8 cellular contexts compared by ENCODE assay signal in the genomic region with DNA sequence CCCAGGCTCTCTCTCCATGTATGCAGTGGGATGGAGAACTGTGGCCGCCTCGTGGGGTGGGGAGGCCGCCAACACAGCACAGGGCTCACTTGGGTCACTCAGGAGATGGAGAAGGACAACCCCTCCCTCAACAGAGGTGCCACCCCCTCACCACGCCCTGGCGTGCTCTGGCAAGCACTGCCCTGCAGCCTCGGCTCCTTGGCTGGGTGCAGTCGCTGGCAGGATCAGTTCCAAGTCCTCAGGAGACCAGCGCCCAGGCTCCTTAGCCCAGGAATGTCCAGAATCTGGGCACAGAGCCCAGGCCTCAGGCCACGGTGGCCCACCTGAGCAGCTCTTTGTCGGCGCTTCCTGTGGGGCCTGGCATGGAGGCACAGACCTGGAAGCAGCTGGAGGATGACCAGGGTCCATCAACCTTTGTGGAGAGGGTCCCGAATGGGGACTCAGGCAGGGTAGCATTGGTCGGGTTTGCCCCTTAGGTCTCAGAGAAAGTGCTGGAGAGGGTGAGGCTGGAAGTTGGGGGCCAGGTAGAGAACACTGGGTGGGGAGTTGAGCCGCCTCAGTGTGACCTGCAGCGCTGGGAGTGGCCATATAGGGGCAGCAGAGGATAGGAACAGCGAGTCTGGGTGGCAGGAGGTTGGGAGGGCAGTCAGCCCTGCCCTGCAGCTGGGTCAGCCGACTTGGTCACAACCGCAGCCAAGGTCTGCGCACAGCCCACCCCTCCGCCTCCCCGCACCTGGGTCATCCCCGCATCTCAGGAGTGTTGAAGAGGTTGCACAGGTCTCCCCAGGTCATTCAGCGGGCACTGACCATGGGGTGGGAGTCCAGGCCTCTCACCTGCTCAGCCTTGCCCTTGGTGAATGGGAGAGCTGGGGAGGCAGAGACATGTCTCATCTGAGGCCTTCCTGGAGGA. TPM values are rescaled to one million over a fixed set of nuclear protein-coding genes. Genes with fewer than 3 reads are reported as not detected.
DNase-seq lines count a peak whose midpoint lies in the region; TF ChIP-seq lines count a peak whose summit lies in the region.

No MANE protein-coding gene starts in this region.

- no peaks in the 10 kb centered on the region for H3K36me3 Mint-ChIP-seq in activated naive CD8-positive, alpha-beta T cell treated with anti-CD3 and anti-CD28 coated beads for 36 hours

- H3K9me3 ChIP-seq in left ventricle myocardium inferior (replicated peaks) = no peaks in the 10 kb centered on the region

- H3K27ac Mint-ChIP-seq in activated naive CD8-positive, alpha-beta T cell treated with anti-CD3 and anti-CD28 coated beads for 36 hours = no peak overlapping the region

- no peaks in the 10 kb centered on the region for H3K36me3 ChIP-seq in left ventricle myocardium inferior

- intact Hi-C loops in left ventricle myocardium inferior (cut with micrococcal nuclease) = loop anchor here (5.0 kb wide), 1 partner anchor 58 kb away; a partner anchor contains a TSS

- peak overlapping the region; percentile 38 for H3K27ac ChIP-seq in left ventricle myocardium inferior (replicated peaks)

- no peaks in the 10 kb centered on the region for H3K27me3 Mint-ChIP-seq in activated naive CD8-positive, alpha-beta T cell treated with anti-CD3 and anti-CD28 coated beads for 36 hours

- H3K27me3 ChIP-seq in left ventricle myocardium inferior (ENCODE audit: low read depth) = no peaks in the 10 kb centered on the region

- H3K4me1 Mint-ChIP-seq in activated naive CD8-positive, alpha-beta T cell treated with anti-CD3 and anti-CD28 coated beads for 36 hours = no peaks in the 10 kb centered on the region

- peak; percentile 92 for TF ChIP-seq CTCF in left ventricle myocardium inferior (IDR thresholded peaks at IDR 0.05; ENCODE audit: borderline replicate concordance)

- H3K4me1 ChIP-seq in left ventricle myocardium inferior = peaks cover 20% of the 10 kb centered on the region

- H3K4me3 Mint-ChIP-seq in activated naive CD8-positive, alpha-beta T cell treated with anti-CD3 and anti-CD28 coated beads for 36 hours = no peak overlapping the region

- peak overlapping the region; percentile 32 for H3K4me3 ChIP-seq in left ventricle myocardium inferior

- H3K9me3 Mint-ChIP-seq in activated naive CD8-positive, alpha-beta T cell treated with anti-CD3 and anti-CD28 coated beads for 36 hours = no peaks in the 10 kb centered on the region

- DNase-seq in AML-193 (lab: John Stamatoyannopoulos, UW) (peak; percentile 40 to 47), GM19240 (ENCODE audit: insufficient read length, low spot score) (peak; percentile 61), OCI-M1 (lab: John Stamatoyannopoulos, UW) (peak; percentile 85), left ventricle myocardium inferior (peak; percentile 79), pulmonary artery endothelial cell (ENCODE audit: low read depth, low spot score) (peak; percentile 11), A172 (ENCODE audit: low spot score) (no peak)
- peak; percentile 46 for DNase-seq in activated naive CD8-positive, alpha-beta T cell treated with anti-CD3 and anti-CD28 coated beads for 36 hours
- no peak for DNase-seq in central memory CD4-positive, alpha-beta T cell

RNA-seq across cellular contexts. Expression of a gene that starts 8.2 kb away (rescaled TPM):
- total RNA-seq in activated naive CD8-positive, alpha-beta T cell treated with anti-CD3 and anti-CD28 coated beads for 36 hours = under 1 TPM; 0.56 to 0.80 TPM
- 3.2 TPM for total RNA-seq in left ventricle myocardium inferior
- total RNA-seq in pulmonary artery endothelial cell = 0.07 and 0.18 TPM in 2 replicates
- 1.1 and 2.6 TPM in 2 replicates for total RNA-seq in A172 (2014; rRNA removed; shearing (Covaris generic))

RNA-seq across cellular contexts. Expression of a gene that starts 55.4 kb away (rescaled TPM):
- total RNA-seq in activated naive CD8-positive, alpha-beta T cell treated with anti-CD3 and anti-CD28 coated beads for 36 hours = not detected
- total RNA-seq in left ventricle myocardium inferior (21.1 TPM), pulmonary artery endothelial cell (1.8 and 7.0 TPM in 2 replicates)
- total RNA-seq in A172 (2014; rRNA removed; shearing (Covaris generic)) = not detected in 2 replicates

Comparison
In these comparisons a context has a peak if more than half of its experiments do, and no peak if none do; other contexts are left out.
1. DNase-seq: peak in AML-193 (2 of 2), GM19240 (single experiment), OCI-M1 (single experiment), activated naive CD8-positive, alpha-beta T cell treated with anti-CD3 and anti-CD28 coated beads for 36 hours (single experiment), left ventricle myocardium inferior (single experiment) and pulmonary artery endothelial cell (single experiment); none in central memory CD4-positive, alpha-beta T cell (single experiment) and A172 (single experiment).